ENCODE assay signal across 8 cellular contexts in genomic region chr2:156333274-156333950, GRCh38. TPM values are rescaled to one million over a fixed set of nuclear protein-coding genes. Genes with fewer than 3 reads are reported as not detected.
A peak's percentile ranks its signal among the peaks of the same experiment; 100 is the strongest.
DNase-seq lines count a peak whose midpoint lies in the region; ATAC-seq, FAIRE-seq and TF ChIP-seq lines count a peak whose summit lies in the region.

No MANE protein-coding gene starts in this region.

- ATAC-seq in GM18870 (IDR thresholded peaks at IDR 0.05; ENCODE audit: unreplicated experiment) (peak; percentile 2), HG03103 (IDR thresholded peaks at IDR 0.05; ENCODE audit: low read depth, unreplicated experiment) (peak; percentile 14), T-cell (replicated peaks in 1 of 4) (no peak), HG03520 (IDR thresholded peaks at IDR 0.05; ENCODE audit: unreplicated experiment) (no peak)

- peak overlapping the region; percentile 91 for H3K4me2 ChIP-seq in endothelial cell of umbilical vein (ENCODE audit: insufficient read depth, low read length)

- dilution Hi-C loops in endothelial cell of umbilical vein (cut with MboI; ENCODE audit: extremely low pct_ligation_motif_present, low sequenced_read_pairs) = no loop called here

- H3K9me3 ChIP-seq in endothelial cell of umbilical vein (replicated peaks; ENCODE audit: control insufficient read depth, insufficient read depth, low read length) = no peaks in the 10 kb centered on the region

- no peak for DNase-seq in BJ (ENCODE audit: low read depth)
- DNase-seq in T-cell = peak in 7 of 34 experiments; percentile 29 to 53 (median 36)
- no peak for DNase-seq in endothelial cell of umbilical vein (ENCODE audit: low read depth, low spot score)
- DNase-seq in neural crest cell (ENCODE audit: low read depth, low spot score) = no peak
- DNase-seq in SW 1271 (lab: John Stamatoyannopoulos, UW) = no peak

- H3K36me3 ChIP-seq in BJ (ENCODE audit: control insufficient read depth, insufficient read depth, low read length) (no peaks in the 10 kb centered on the region), endothelial cell of umbilical vein (ENCODE audit: control insufficient read depth in 2 of 2, extremely low read depth in 1 of 2, insufficient read depth in 2 of 2, low read length in 2 of 2) (no peaks in the 10 kb centered on the region)

- CTCF ChIA-PET in BJ (lab: Yijun Ruan, JAX) (interaction anchor here (0.5 to 3.3 kb wide), 7 partner anchors 10 to 897 kb away, joined by 3 to 43 read pairs (median 3); no protein-coding TSS in a partner anchor), T-cell (lab: Charles Lee) (interaction anchor here (0.6 to 2.4 kb wide), 5 partner anchors 9 to 256 kb away, joined by 3 to 22 read pairs (median 5); no protein-coding TSS in a partner anchor), endothelial cell of umbilical vein (lab: Charles Lee) (interaction anchor here (0.8 to 4.2 kb wide), 12 partner anchors 9 to 1807 kb away, joined by 3 to 93 read pairs (median 11); no protein-coding TSS in a partner anchor)

- H3K4me3 Mint-ChIP-seq in T-cell (peak overlapping the region; percentile 92 to 96 (median 95)), neural crest cell (peak overlapping the region; percentile 100)

- POLR2A ChIA-PET in BJ (lab: Charles Lee) (interaction anchor here (1.4 kb wide), 1 partner anchor 9 kb away, joined by 11 read pairs; no protein-coding TSS in a partner anchor), T-cell (lab: Charles Lee) (interaction anchor here in 1 of 2 donors (0.6 to 6.0 kb wide), 5 partner anchors 8 to 157 kb away, joined by 5 to 61 read pairs (median 15); no protein-coding TSS in a partner anchor), endothelial cell of umbilical vein (lab: Charles Lee) (interaction anchor here (1.2 to 4.5 kb wide), 2 partner anchors 9 to 67 kb away, joined by 3 to 20 read pairs; no protein-coding TSS in a partner anchor)

- H3K36me3 Mint-ChIP-seq in T-cell (peaks cover 22% of the 10 kb centered on the region), neural crest cell (ENCODE audit: low read depth) (peaks cover 9% of the 10 kb centered on the region)

- TF ChIP-seq CTCF in BJ (IDR thresholded peaks at IDR 0.05; ENCODE audit: insufficient read depth, low read depth, low read length) = no peak
- no peak for TF ChIP-seq CTCF in endothelial cell of umbilical vein (IDR thresholded peaks at IDR 0.05; ENCODE audit: extremely low read depth in 1 of 2, insufficient read depth in 1 of 2, low read depth in 1 of 2, low read length in 2 of 2)
- no peak for TF ChIP-seq CTCF in neural crest cell (conservative IDR thresholded peaks at IDR 0.05)

- H3K27me3 ChIP-seq in BJ (ENCODE audit: control insufficient read depth, insufficient read depth, low read length) (peaks cover 5% of the 10 kb centered on the region), endothelial cell of umbilical vein (ENCODE audit: control insufficient read depth in 2 of 2, insufficient read depth in 2 of 2, low read length in 2 of 2) (peaks cover 3 to 14% of the 10 kb centered on the region in 2 experiments)

- H3K9me1 ChIP-seq in endothelial cell of umbilical vein (replicated peaks; ENCODE audit: control insufficient read depth, extremely low read depth, insufficient read depth, low read length) = no peaks in the 10 kb centered on the region

- H3K27me3 Mint-ChIP-seq in T-cell (peaks cover 12 to 21% of the 10 kb centered on the region in 2 donors), neural crest cell (ENCODE audit: low read depth) (peaks cover 22% of the 10 kb centered on the region)

- peaks cover 43 to 53% (median 53%) of the 10 kb centered on the region in 3 donors for H3K4me1 Mint-ChIP-seq in T-cell
- H3K4me1 Mint-ChIP-seq in neural crest cell = peaks cover 35% of the 10 kb centered on the region

- H3K27ac Mint-ChIP-seq in T-cell (peak overlapping the region; percentile 94 to 95), neural crest cell (ENCODE audit: unreplicated experiment) (peak overlapping the region; percentile 90)

- H3K79me2 ChIP-seq in endothelial cell of umbilical vein (ENCODE audit: control insufficient read depth, insufficient read depth, low read length) = no peaks in the 10 kb centered on the region

- intact Hi-C loops in endothelial cell of umbilical vein (cut with micrococcal nuclease) = loop anchor here (2.0 to 10.0 kb wide), 3 partner anchors 131 to 849 kb away; no protein-coding TSS in a partner anchor

- H3K9ac ChIP-seq in endothelial cell of umbilical vein (replicated peaks; ENCODE audit: extremely low read depth, insufficient read depth, low read length) = peak overlapping the region; percentile 96

- no peak for TF ChIP-seq POLR2A in endothelial cell of umbilical vein (IDR thresholded peaks at IDR 0.05; ENCODE audit: low read depth, low read length)

- no peaks in the 10 kb centered on the region for H4K20me1 ChIP-seq in endothelial cell of umbilical vein (replicated peaks; ENCODE audit: control insufficient read depth, extremely low read depth, insufficient read depth, low read length)

- H3K4me3 ChIP-seq in BJ (ENCODE audit: low read depth, low read length) (peak overlapping the region; percentile 86), endothelial cell of umbilical vein (replicated peaks in 1 of 3; ENCODE audit: insufficient read depth in 1 of 3, low read depth in 1 of 3, low read length in 3 of 3) (peak overlapping the region; percentile 58 to 75 (median 72))

- BruUV-seq in endothelial cell of umbilical vein (replicated peaks; lab: Mats Ljungman, UMichigan) = no TSS peak

- H3K4me1 ChIP-seq in endothelial cell of umbilical vein (ENCODE audit: control insufficient read depth, extremely low read depth, insufficient read depth, low read length) = peaks cover 14% of the 10 kb centered on the region

- H3K9me3 Mint-ChIP-seq in T-cell = no peaks in the 10 kb centered on the region
- H3K9me3 Mint-ChIP-seq in neural crest cell = no peaks in the 10 kb centered on the region

- peak overlapping the region; percentile 98 for H3K27ac ChIP-seq in endothelial cell of umbilical vein (ENCODE audit: insufficient read depth, low read depth, low read length)

- peak overlapping the region; percentile 85 for H2AFZ ChIP-seq in endothelial cell of umbilical vein (ENCODE audit: low read depth, low read length)

- no peak for FAIRE-seq in endothelial cell of umbilical vein (lab: Jason Lieb, UNC)

TF ChIP-seq in endothelial cell of umbilical vein, 7 proteins besides CTCF, POLR2A, EP300 and RAD21:
- TF ChIP-seq JUN (IDR thresholded peaks at IDR 0.05; ENCODE audit: borderline replicate concordance, insufficient read depth, insufficient read length, low read depth) (no peak), MAX (IDR thresholded peaks at IDR 0.05; ENCODE audit: insufficient read depth, insufficient read length) (no peak), FOS (IDR thresholded peaks at IDR 0.05; ENCODE audit: borderline replicate concordance, insufficient read depth, low read length) (no peak), MYC (IDR thresholded peaks at IDR 0.05; ENCODE audit: low read depth, low read length) (no peak), GATA2 (IDR thresholded peaks at IDR 0.05; ENCODE audit: insufficient read depth, insufficient read length, low read depth, low read length) (no peak), EZH2 (IDR thresholded peaks at IDR 0.05; ENCODE audit: borderline replicate concordance, low read depth, low read length, severe bottlenecking) (no peak), POLR2AphosphoS5 (IDR thresholded peaks at IDR 0.05; ENCODE audit: insufficient read depth, low read depth, low read length) (no peak)

RNA-seq across cellular contexts. Expression of gene NR4A2, which starts 0.9 kb away (rescaled TPM):
- polyA plus RNA-seq in BJ (2011; rRNA removed) = 0.50 and 1.5 TPM in 2 replicates
- 6.4 and 6.5 TPM in 2 replicates for polyA minus RNA-seq in BJ (2011; rRNA and poly(A)+ RNA removed)
- total RNA-seq in T-cell = 100 to 1,000 TPM in 2 of 5 donors, 1 to 10 TPM in 3; 3.7 to 300 (median 6.7) TPM
- total RNA-seq in endothelial cell of umbilical vein = 1.0 and 1.8 TPM in 2 replicates
- 1.4 and 1.9 TPM in 2 replicates for polyA plus RNA-seq in endothelial cell of umbilical vein
- 1.1 and 1.8 TPM in 2 replicates for polyA plus RNA-seq in endothelial cell of umbilical vein (2011; cell fraction: cytosol; rRNA removed)
- 17.6 and 23.5 TPM in 2 replicates for polyA plus RNA-seq in endothelial cell of umbilical vein (2011; cell fraction: nucleus; rRNA removed)
- 0.70 and 1.1 TPM in 2 replicates for polyA plus RNA-seq in endothelial cell of umbilical vein (2012)
- 3.3 and 3.4 TPM in 2 replicates for polyA minus RNA-seq in endothelial cell of umbilical vein
- 8.4 TPM for polyA minus RNA-seq in endothelial cell of umbilical vein (2011; cell fraction: cytosol; rRNA and poly(A)+ RNA removed)
- 19.0 and 32.3 TPM in 2 replicates for polyA minus RNA-seq in endothelial cell of umbilical vein (2011; cell fraction: nucleus; rRNA and poly(A)+ RNA removed)
- 7.8 and 7.9 TPM in 2 replicates for total RNA-seq in neural crest cell

Comparison
In these comparisons a context has a peak if more than half of its experiments do, and no peak if none do; other contexts are left out.
1. ATAC-seq: peak in GM18870 (single experiment) and HG03103 (single experiment); none in T-cell (0 of 4) and HG03520 (single experiment).